8 cellular contexts compared by ENCODE assay signal in the genomic region with DNA sequence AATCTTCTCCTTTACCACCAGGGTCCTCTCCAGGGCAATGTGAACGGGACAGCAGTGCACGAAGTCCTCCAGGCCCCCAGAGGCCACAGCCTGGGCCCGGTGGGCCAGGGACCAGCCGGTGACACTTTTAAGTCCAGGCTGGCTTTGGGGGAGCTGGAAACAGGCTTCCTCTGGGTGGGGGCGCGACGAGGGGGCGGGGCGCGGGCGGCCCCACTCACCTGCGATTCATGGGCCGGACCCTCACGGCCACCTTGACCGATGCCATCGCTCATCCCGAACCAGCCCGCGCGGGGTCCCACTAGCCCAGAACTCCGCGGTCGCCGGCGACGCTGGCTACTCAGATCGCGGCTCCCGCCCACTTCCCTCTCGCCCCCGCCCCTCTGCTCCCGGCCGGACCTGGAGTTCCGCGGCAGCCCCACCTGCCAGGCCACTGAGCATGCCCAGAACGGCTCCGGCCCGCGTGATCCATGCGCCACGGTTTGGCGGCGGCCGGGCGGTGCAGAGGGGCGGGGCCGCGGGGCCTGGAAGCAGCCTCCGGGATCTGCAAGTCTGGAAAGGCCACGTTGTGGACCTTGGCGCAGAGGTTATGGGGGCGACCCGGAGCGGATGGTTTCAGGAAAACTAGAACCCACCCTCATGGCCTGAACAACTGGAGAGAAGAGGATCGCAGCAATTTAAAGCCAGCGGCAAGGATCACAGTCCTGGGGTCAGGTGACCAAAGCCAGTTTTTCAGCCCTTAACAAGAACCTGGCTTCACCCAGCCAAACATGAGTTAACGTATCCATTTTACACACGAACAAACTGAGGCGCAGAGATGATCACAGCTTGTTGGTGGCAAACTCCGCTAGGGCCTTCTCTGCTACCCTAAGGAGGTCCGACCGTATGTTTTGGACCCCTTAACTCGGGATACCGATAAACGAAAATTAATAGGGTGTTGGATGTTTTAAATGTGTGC. TPM values are rescaled to one million over a fixed set of nuclear protein-coding genes. Genes with fewer than 3 reads are reported as not detected.
A peak's percentile ranks its signal among the peaks of the same experiment; 100 is the strongest.
DNase-seq lines count a peak whose midpoint lies in the region; ATAC-seq and TF ChIP-seq lines count a peak whose summit lies in the region.

Gene KIF16B, minus strand, starts transcription at position 438 of the 955 bp plus-strand sequence. Its CDS starts 173 bp downstream, at position 265.

- no peaks in the 10 kb centered on the region for H3K36me3 ChIP-seq in ectodermal cell (ENCODE audit: control insufficient read depth, insufficient read depth, low read length)

- peaks cover 39% of the 10 kb centered on the region for H3K4me1 Mint-ChIP-seq in CD14-positive monocyte
- peaks cover 28% of the 10 kb centered on the region for H3K4me1 Mint-ChIP-seq in activated CD8-positive, alpha-beta T cell treated with anti-CD3 and anti-CD28 coated beads, Interleukin-2, amount 10 ng/mL, durations not matched to agents 7 days and 5 days (ENCODE audit: low read depth)

- peaks cover 0 to 4% (median 0%) of the 10 kb centered on the region in 3 donors for H3K27me3 Mint-ChIP-seq in CD14-positive monocyte (ENCODE audit: low read depth in 3 of 3)
- H3K27me3 Mint-ChIP-seq in activated CD8-positive, alpha-beta T cell treated with anti-CD3 and anti-CD28 coated beads, Interleukin-2, amount 10 ng/mL, durations not matched to agents 7 days and 5 days (ENCODE audit: low read depth): no peaks in the 10 kb centered on the region

- H3K4me3 Mint-ChIP-seq in CD14-positive monocyte: peak within 1 kb of the TSS; percentile 88 to 98
- H3K4me3 Mint-ChIP-seq in activated CD8-positive, alpha-beta T cell treated with anti-CD3 and anti-CD28 coated beads, Interleukin-2, amount 10 ng/mL, durations not matched to agents 7 days and 5 days: peak within 1 kb of the TSS; percentile 81

- intact Hi-C loops in CD14-positive monocyte (cut with micrococcal nuclease): no loop called here

- 13 to 14% methylated on average over 65 of the region's 65 CpGs for WGBS in ectodermal cell, 2 experiments

- no peaks in the 10 kb centered on the region for H3K36me3 Mint-ChIP-seq in CD14-positive monocyte
- H3K36me3 Mint-ChIP-seq in activated CD8-positive, alpha-beta T cell treated with anti-CD3 and anti-CD28 coated beads, Interleukin-2, amount 10 ng/mL, durations not matched to agents 7 days and 5 days (ENCODE audit: low read depth): peaks cover 1% of the 10 kb centered on the region

- no peaks in the 10 kb centered on the region for H3K9me3 ChIP-seq in ectodermal cell (ENCODE audit: control insufficient read depth, low read length)

- peak within 1 kb of the TSS; percentile 66 for H3K4me3 ChIP-seq in ectodermal cell (ENCODE audit: insufficient read depth, low read depth, low read length)

- peak within 1 kb of the TSS; percentile 25 to 93 (median 84) for H3K27ac Mint-ChIP-seq in CD14-positive monocyte
- H3K27ac Mint-ChIP-seq in activated CD8-positive, alpha-beta T cell treated with anti-CD3 and anti-CD28 coated beads, Interleukin-2, amount 10 ng/mL, durations not matched to agents 7 days and 5 days: peak within 1 kb of the TSS; percentile 73

- H3K4me1 ChIP-seq in ectodermal cell (ENCODE audit: control insufficient read depth, insufficient read depth, low read length): peaks cover 15% of the 10 kb centered on the region

- no peak for TF ChIP-seq CTCF in CD14-positive monocyte (IDR thresholded peaks at IDR 0.05)

- ATAC-seq in GM19395 (IDR thresholded peaks at IDR 0.05; ENCODE audit: unreplicated experiment) (peak; percentile 75), HG03521 (IDR thresholded peaks at IDR 0.05; ENCODE audit: unreplicated experiment) (peak; percentile 77)
- peak; percentile 86 for ATAC-seq in activated CD8-positive, alpha-beta T cell treated with anti-CD3 and anti-CD28 coated beads, Interleukin-2, amount 10 ng/mL, durations not matched to agents 7 days and 5 days

- POLR2A ChIA-PET in activated CD8-positive, alpha-beta T cell treated with anti-CD3 and anti-CD28 coated beads, Interleukin-2, amount 10 ng/mL, durations not matched to agents 7 days and 5 days (lab: Charles Lee): interaction anchor here (0.6 kb wide), 1 partner anchor 1712 kb away, joined by 3 read pairs; no protein-coding TSS in a partner anchor

- H3K27me3 ChIP-seq in ectodermal cell (ENCODE audit: control insufficient read depth, insufficient read depth, low read length, poor library complexity, severe bottlenecking): no peaks in the 10 kb centered on the region

- CTCF ChIA-PET in activated CD8-positive, alpha-beta T cell treated with anti-CD3 and anti-CD28 coated beads, Interleukin-2, amount 10 ng/mL, durations not matched to agents 7 days and 5 days (lab: Charles Lee): no interaction called here

- DNase-seq in CD14-positive monocyte (ENCODE audit: low spot score): peak; percentile 80
- peak; percentile 86 for DNase-seq in NCI-H774 (lab: John Stamatoyannopoulos, UW)
- peak; percentile 79 for DNase-seq in activated CD8-positive, alpha-beta T cell treated with anti-CD3 and anti-CD28 coated beads, Interleukin-2, amount 10 ng/mL, durations not matched to agents 7 days and 5 days
- peak; percentile 89 for DNase-seq in medulla oblongata (ENCODE audit: extremely low spot score)
- DNase-seq in stimulated activated CD4-positive, alpha-beta T cell treated with anti-CD3 and anti-CD28 coated beads, TNF-alpha, amount 100 ng/mL, for 4 hours (ENCODE audit: low read depth in 3 of 3): peak; percentile 66 to 82 (median 76)

- no peak within 1 kb of the TSS for H3K27ac ChIP-seq in ectodermal cell (ENCODE audit: insufficient read depth, low read depth, low read length, poor library complexity, severe bottlenecking)

- peaks cover 0 to 3% (median 0%) of the 10 kb centered on the region in 7 donors for H3K9me3 Mint-ChIP-seq in CD14-positive monocyte
- H3K9me3 Mint-ChIP-seq in activated CD8-positive, alpha-beta T cell treated with anti-CD3 and anti-CD28 coated beads, Interleukin-2, amount 10 ng/mL, durations not matched to agents 7 days and 5 days (ENCODE audit: insufficient read depth): no peaks in the 10 kb centered on the region

RNA-seq across cellular contexts. Expression of gene KIF16B, which starts in this region (rescaled TPM):
- 1 to 10 TPM in 1 of 2 donors, under 1 TPM in 1; 0.89 to 2.8 TPM for polyA plus RNA-seq in CD14-positive monocyte
- total RNA-seq in activated CD8-positive, alpha-beta T cell treated with anti-CD3 and anti-CD28 coated beads, Interleukin-2, amount 10 ng/mL, durations not matched to agents 7 days and 5 days: 1 to 10 TPM; 3.2 to 3.4 TPM
- 10.1 TPM for polyA plus RNA-seq in ectodermal cell (2013, experiment 1 of 4)
- polyA plus RNA-seq in ectodermal cell (2013, experiment 2 of 4): 10.1 TPM
- polyA plus RNA-seq in ectodermal cell (2013, experiment 3 of 4): 9.6 TPM
- 9.1 TPM for polyA plus RNA-seq in ectodermal cell (2013, experiment 4 of 4)
